35 cellular contexts compared by ENCODE assay signal in genomic region chr6:169119669-169120068, GRCh38.
DNase-seq lines count a peak whose midpoint lies in the region; ATAC-seq and TF ChIP-seq lines count a peak whose summit lies in the region.
"Had no signal": no experiment of that assay in that cellular context is flagged by ENCODE, and none has a peak within 500 bp of the region (broad histone marks: within the 10 kb centered on the region; RNA-seq: fewer than 3 reads in every experiment).

No MANE protein-coding gene starts in this region.

- H3K4me1 ChIP-seq in esophagus muscularis mucosa (no peaks in the 10 kb centered on the region), lung (ENCODE audit: control insufficient read depth in 2 of 2, insufficient read depth in 2 of 2, low read length in 2 of 2) (no peaks in the 10 kb centered on the region), vagina (no peaks in the 10 kb centered on the region)
- H3K4me1 ChIP-seq: A549, BE2C, Caco-2 had no signal

- peak; percentile 25 for DNase-seq in activated CD4-positive, alpha-beta T cell treated with anti-CD3 and anti-CD28 coated beads, Interleukin-2, amount 10 ng/mL, durations not matched to agents 24 days and 14 days
- no peak for DNase-seq in activated CD4-positive, alpha-beta T cell treated with anti-CD3 and anti-CD28 coated beads, Interleukin-2, amount 50 U/mL, for 48 hours
- DNase-seq in esophagus muscularis mucosa (ENCODE audit: extremely low spot score) (peak; percentile 85), lung (ENCODE audit: low spot score) (peak; percentile 16), vagina (ENCODE audit: extremely low spot score in 2 of 2) (peak; percentile 40 to 64), H7 (no peak), superior temporal gyrus (ENCODE audit: extremely low spot score) (no peak)
- DNase-seq: 8988T; ACHN; AML-193; BE2C; C1 segment of cervical spinal cord; Caco-2; Calu3; CD4-positive, alpha-beta memory T cell; CD4-positive, alpha-beta T cell; CD4-positive, CD25-positive, alpha-beta regulatory T cell; CD8-positive, alpha-beta memory T cell; CD8-positive, alpha-beta T cell; COR-L47; DMS 273 treated with DMSO at 0.1 percent for 48 hours; DMS153; DMS53; DMS79; DMS79 treated with DMSO at 0.1 percent for 48 hours; DND-41; EL had no signal

- H3K36me3 Mint-ChIP-seq in activated CD4-positive, alpha-beta T cell treated with anti-CD3 and anti-CD28 coated beads, Interleukin-2, amount 10 ng/mL, durations not matched to agents 24 days and 14 days (ENCODE audit: low read depth), result no peaks in the 10 kb centered on the region
- H3K36me3 Mint-ChIP-seq: CD14-positive monocyte; CD4-positive, alpha-beta memory T cell; CD4-positive, CD25-positive, alpha-beta regulatory T cell; CD8-positive, alpha-beta T cell had no signal

- H3K27ac Mint-ChIP-seq in activated CD4-positive, alpha-beta T cell treated with anti-CD3 and anti-CD28 coated beads, Interleukin-2, amount 10 ng/mL, durations not matched to agents 24 days and 14 days, result no peak overlapping the region
- H3K27ac Mint-ChIP-seq: B cell; CD14-positive monocyte; CD4-positive, alpha-beta memory T cell; CD4-positive, alpha-beta T cell; CD4-positive, CD25-positive, alpha-beta regulatory T cell; CD8-positive, alpha-beta memory T cell; CD8-positive, alpha-beta T cell had no signal

- ATAC-seq in lung (ENCODE audit: insufficient read depth, low FRiP score) (no peak), GM19324 (IDR thresholded peaks at IDR 0.05; ENCODE audit: low FRiP score, unreplicated experiment) (no peak)
- ATAC-seq: A549; CD8-positive, alpha-beta T cell had no signal

- H3K4me3 Mint-ChIP-seq in activated CD4-positive, alpha-beta T cell treated with anti-CD3 and anti-CD28 coated beads, Interleukin-2, amount 10 ng/mL, durations not matched to agents 24 days and 14 days, result no peak overlapping the region
- H3K4me3 Mint-ChIP-seq: B cell; CD14-positive monocyte; CD4-positive, alpha-beta memory T cell; CD4-positive, alpha-beta T cell; CD4-positive, CD25-positive, alpha-beta regulatory T cell; CD8-positive, alpha-beta memory T cell; CD8-positive, alpha-beta T cell had no signal

- no peaks in the 10 kb centered on the region for H3K4me1 Mint-ChIP-seq in activated CD4-positive, alpha-beta T cell treated with anti-CD3 and anti-CD28 coated beads, Interleukin-2, amount 10 ng/mL, durations not matched to agents 24 days and 14 days
- H3K4me1 Mint-ChIP-seq: B cell; CD4-positive, alpha-beta memory T cell; CD4-positive, CD25-positive, alpha-beta regulatory T cell; CD8-positive, alpha-beta memory T cell had no signal

- H3K9me3 ChIP-seq in esophagus muscularis mucosa, result no peaks in the 10 kb centered on the region
- H3K9me3 ChIP-seq in lung (ENCODE audit: control insufficient read depth in 2 of 2, insufficient read depth in 1 of 2, low read length in 1 of 2), result peaks cover 0 to 2% of the 10 kb centered on the region in 2 donors
- no peaks in the 10 kb centered on the region for H3K9me3 ChIP-seq in vagina
- H3K9me3 ChIP-seq: A549, BE2C, BLaER1, Caco-2 had no signal

- H3K36me3 ChIP-seq in esophagus muscularis mucosa, result no peaks in the 10 kb centered on the region
- no peaks in the 10 kb centered on the region for H3K36me3 ChIP-seq in lung (ENCODE audit: control insufficient read depth in 2 of 2, insufficient read depth in 2 of 2, low read length in 2 of 2)
- H3K36me3 ChIP-seq in vagina, result no peaks in the 10 kb centered on the region
- H3K36me3 ChIP-seq in H7 (replicated peaks; ENCODE audit: control insufficient read depth, insufficient read depth, low read length), result no peaks in the 10 kb centered on the region
- H3K36me3 ChIP-seq: BE2C; BLaER1; BLaER1 treated with 17β-estradiol and CSF1 and Interleukin-3, amounts not matched to agents 10 nM and 100 nM had no signal

- no peaks in the 10 kb centered on the region for H3K27me3 Mint-ChIP-seq in activated CD4-positive, alpha-beta T cell treated with anti-CD3 and anti-CD28 coated beads, Interleukin-2, amount 10 ng/mL, durations not matched to agents 24 days and 14 days
- H3K27me3 Mint-ChIP-seq: B cell; CD4-positive, alpha-beta T cell; CD4-positive, CD25-positive, alpha-beta regulatory T cell had no signal

- H3K27ac ChIP-seq in esophagus muscularis mucosa (replicated peaks in 1 of 4), result no peak overlapping the region
- no peak overlapping the region for H3K27ac ChIP-seq in lung (ENCODE audit: low read depth in 1 of 2, low read length in 1 of 2)
- no peak overlapping the region for H3K27ac ChIP-seq in vagina
- H3K27ac ChIP-seq: 22Rv1; A549; BLaER1; BLaER1 treated with 17β-estradiol and CSF1 and Interleukin-3, amounts not matched to agents 10 nM and 100 nM; C4-2B had no signal

- H3K4me3 ChIP-seq in esophagus muscularis mucosa, result no peak overlapping the region
- H3K4me3 ChIP-seq in lung, result no peak overlapping the region
- H3K4me3 ChIP-seq in vagina, result no peak overlapping the region
- H3K4me3 ChIP-seq in H7 (ENCODE audit: insufficient read depth, low read depth, low read length), result no peak overlapping the region
- H3K4me3 ChIP-seq: A549; BLaER1; BLaER1 treated with 17β-estradiol and CSF1 and Interleukin-3, amounts not matched to agents 10 nM and 100 nM had no signal

- no peaks in the 10 kb centered on the region for H3K27me3 ChIP-seq in esophagus muscularis mucosa
- no peaks in the 10 kb centered on the region for H3K27me3 ChIP-seq in lung (ENCODE audit: control insufficient read depth, insufficient read depth)
- no peaks in the 10 kb centered on the region for H3K27me3 ChIP-seq in vagina
- H3K27me3 ChIP-seq in H7 (ENCODE audit: control insufficient read depth, insufficient read depth, low read length), result no peaks in the 10 kb centered on the region
- H3K27me3 ChIP-seq: BE2C; BLaER1; BLaER1 treated with 17β-estradiol and CSF1 and Interleukin-3, amounts not matched to agents 10 nM and 100 nM had no signal

- TF ChIP-seq CTCF in esophagus muscularis mucosa (IDR thresholded peaks at IDR 0.05), result no peak
- no peak for TF ChIP-seq CTCF in lung (IDR thresholded peaks at IDR 0.05; ENCODE audit: control extremely low read depth, extremely low read depth)
- no peak for TF ChIP-seq CTCF in vagina (IDR thresholded peaks at IDR 0.05)

- no peak for TF ChIP-seq EP300 in esophagus muscularis mucosa (IDR thresholded peaks at IDR 0.05)

- TF ChIP-seq POLR2A in esophagus muscularis mucosa (IDR thresholded peaks at IDR 0.05; ENCODE audit: low read depth) (no peak), vagina (IDR thresholded peaks at IDR 0.05) (no peak)

- 88% methylated on average over 1 of the region's 1 CpG for WGBS in esophagus muscularis mucosa
- WGBS in lung, 2 donors, result 90 to 92% methylated on average over 1 of the region's 1 CpG

- no peaks in the 10 kb centered on the region for H3K9me3 Mint-ChIP-seq in activated CD4-positive, alpha-beta T cell treated with anti-CD3 and anti-CD28 coated beads, Interleukin-2, amount 10 ng/mL, durations not matched to agents 24 days and 14 days
- H3K9me3 Mint-ChIP-seq: CD4-positive, alpha-beta T cell; CD8-positive, alpha-beta memory T cell; CD8-positive, alpha-beta T cell had no signal

- intact Hi-C loops in activated CD4-positive, alpha-beta T cell treated with anti-CD3 and anti-CD28 coated beads, Interleukin-2, amount 10 ng/mL, durations not matched to agents 24 days and 14 days (cut with micrococcal nuclease), result no loop called here
- intact Hi-C loops in esophagus muscularis mucosa (cut with DNase I), result no loop called here
- intact Hi-C loops in vagina (cut with DNase I), result no loop called here

Comparison
In these comparisons a context has a peak if more than half of its experiments do, and no peak if none do; other contexts are left out.
1. DNase-seq: peak in activated CD4-positive, alpha-beta T cell treated with anti-CD3 and anti-CD28 coated beads, Interleukin-2, amount 10 ng/mL, durations not matched to agents 24 days and 14 days (single experiment), esophagus muscularis mucosa (single experiment), lung (single experiment) and vagina (2 of 2); none in activated CD4-positive, alpha-beta T cell treated with anti-CD3 and anti-CD28 coated beads, Interleukin-2, amount 50 U/mL, for 48 hours (0 of 2), H7 (single experiment) and superior temporal gyrus (single experiment).